Comparison of ENCODE assay signal across 22 cellular contexts in the genomic region with DNA sequence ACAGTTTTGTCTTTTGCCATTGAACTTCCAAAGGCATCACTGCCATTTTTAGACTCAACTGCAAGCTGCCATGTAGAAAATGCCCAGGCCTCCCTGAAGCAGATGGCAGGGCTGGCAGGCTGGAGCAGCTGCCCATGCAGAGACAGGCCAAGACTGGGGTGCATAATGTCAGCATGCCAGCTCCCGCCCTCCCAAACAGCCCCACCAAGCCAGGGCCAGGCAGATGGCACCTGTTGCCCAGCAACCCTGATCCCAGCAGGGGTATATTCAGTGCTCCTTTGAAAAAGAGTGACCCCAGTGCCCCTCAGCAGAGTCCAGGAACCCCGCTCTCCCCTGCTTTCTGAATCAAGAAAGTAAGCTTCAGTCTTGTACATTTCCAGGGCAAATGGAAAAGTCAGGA. TPM values are rescaled to one million over a fixed set of nuclear protein-coding genes. Genes with fewer than 3 reads are reported as not detected.
DNase-seq lines count a peak whose midpoint lies in the region; ATAC-seq and TF ChIP-seq lines count a peak whose summit lies in the region.
"Had no signal": no experiment of that assay in that cellular context is flagged by ENCODE, and none has a peak within 500 bp of the region (broad histone marks: within the 10 kb centered on the region; RNA-seq: fewer than 3 reads in every experiment).

No MANE protein-coding gene starts in this region.

- H4K20me1 ChIP-seq in PC-3 (ENCODE audit: low read length) = no peaks in the 10 kb centered on the region

- H3F3A ChIP-seq in PC-3 (ENCODE audit: low read length, unreplicated experiment) = no peaks in the 10 kb centered on the region

- H3K9me3 Mint-ChIP-seq in endodermal cell = peaks cover 13% of the 10 kb centered on the region

- peak; percentile 3 for ATAC-seq in sciatic nerve
- no peak for ATAC-seq in HG03045 (IDR thresholded peaks at IDR 0.05; ENCODE audit: unreplicated experiment)
- no peak for ATAC-seq in PC-3
- ATAC-seq: CD8-positive, alpha-beta T cell had no signal

- POLR2A ChIA-PET in PC-3 (lab: Charles Lee; ENCODE audit: unreplicated experiment) = no interaction called here

- intact Hi-C loops in sciatic nerve (cut with DNase I) (no loop called here), PC-3 (cut with micrococcal nuclease) (no loop called here)

- no peak overlapping the region for H3K9ac ChIP-seq in PC-3 (ENCODE audit: low read length)
- H3K9ac ChIP-seq in endodermal cell (ENCODE audit: extremely low read depth, low read length, poor library complexity, severe bottlenecking) = no peak overlapping the region

- H3K36me3 Mint-ChIP-seq in endodermal cell (ENCODE audit: low read depth) = no peaks in the 10 kb centered on the region
- H3K36me3 Mint-ChIP-seq: CD8-positive, alpha-beta T cell had no signal

- peaks cover 7% of the 10 kb centered on the region for H3K4me1 Mint-ChIP-seq in endodermal cell

- no peak overlapping the region for H3K27ac Mint-ChIP-seq in endodermal cell
- H3K27ac Mint-ChIP-seq: CD8-positive, alpha-beta T cell had no signal

- H3K79me2 ChIP-seq in PC-3 (ENCODE audit: low read length) = no peaks in the 10 kb centered on the region

- in situ Hi-C loops in G401 (cut with HindIII; ENCODE audit: low sequenced_read_pairs) = no loop called here

- H3K4me3 Mint-ChIP-seq in endodermal cell = no peak overlapping the region
- H3K4me3 Mint-ChIP-seq: CD8-positive, alpha-beta T cell; nephron had no signal

- peaks cover 12% of the 10 kb centered on the region for H3K27me3 Mint-ChIP-seq in endodermal cell (ENCODE audit: insufficient read depth)

- no peak overlapping the region for H3K4me3 ChIP-seq in PC-3 (ENCODE audit: low read length)
- H3K4me3 ChIP-seq in endodermal cell (ENCODE audit: low read length) = no peak overlapping the region

- 79 to 81% methylated on average over 2 of the region's 2 CpGs for WGBS in endodermal cell (ENCODE audit: insufficient coverage in 1 of 2, insufficient read length in 1 of 2), 2 experiments

- H2AFZ ChIP-seq in PC-3 (ENCODE audit: low read length) = no peak overlapping the region

- peak overlapping the region; percentile 67 for H3K27ac ChIP-seq in caudate nucleus (ENCODE audit: low read depth, low read length)
- H3K27ac ChIP-seq in PC-3 (ENCODE audit: low read length) = no peak overlapping the region
- no peak overlapping the region for H3K27ac ChIP-seq in endodermal cell (ENCODE audit: low read depth, low read length)

- BruUV-seq in PC-3 (replicated peaks; lab: Mats Ljungman, UMichigan) = no TSS peak

- H3K36me3 ChIP-seq in PC-3 (ENCODE audit: low read depth, low read length) (no peaks in the 10 kb centered on the region), endodermal cell (ENCODE audit: control insufficient read depth, insufficient read depth, low read length) (no peaks in the 10 kb centered on the region)

- CTCF ChIA-PET in PC-3 (lab: Charles Lee) = no interaction called here

- peaks cover 92% of the 10 kb centered on the region for H3K27me3 ChIP-seq in PC-3 (ENCODE audit: low read length)
- peaks cover 8% of the 10 kb centered on the region for H3K27me3 ChIP-seq in endodermal cell (ENCODE audit: control insufficient read depth, insufficient read depth, low read length, poor library complexity, severe bottlenecking)

- H3K9me2 ChIP-seq in PC-3 (replicated peaks; ENCODE audit: low read length) = no peaks in the 10 kb centered on the region

- H3K9me3 ChIP-seq in PC-3 (ENCODE audit: low read length) (0 out of 2 replicates have a peak, but pooled peaks cover 2% of the 10 kb centered on the region), endodermal cell (ENCODE audit: control insufficient read depth, low read length) (peaks cover 19% of the 10 kb centered on the region)

- no peaks in the 10 kb centered on the region for H3K4me1 ChIP-seq in PC-3 (ENCODE audit: insufficient read depth, low read length)
- no peaks in the 10 kb centered on the region for H3K4me1 ChIP-seq in endodermal cell (ENCODE audit: control insufficient read depth, insufficient read depth, low read length)

- TF ChIP-seq CTCF in PC-3 (conservative IDR thresholded peaks at IDR 0.05; ENCODE audit: low read depth, low read length) (no peak), endodermal cell (conservative IDR thresholded peaks at IDR 0.05) (no peak)

- H3K4me2 ChIP-seq in PC-3 (ENCODE audit: low read length) = no peak overlapping the region

- DNase-seq in G401 (ENCODE audit: low spot score) = peak; percentile 98
- peak in 31 of 61 donors; percentile 9 to 97 (median 31) for DNase-seq in caudate nucleus (lab: John Stamatoyannopoulos, UW)
- peak; percentile 39 for DNase-seq in inferior parietal cortex (ENCODE audit: extremely low spot score)
- no peak for DNase-seq in sciatic nerve (ENCODE audit: low spot score)
- no peak for DNase-seq in PC-3
- no peak for DNase-seq in endodermal cell
- DNase-seq in SKM-1 treated with dmso at 0.1 percent for 144 hours (lab: John Stamatoyannopoulos, UW; ENCODE audit: unreplicated experiment) = no peak
- DNase-seq: activated gamma-delta T cell treated with Interleukin-2 at 50 U/mL for 16 hours; NCI-H2081 treated with DMSO at 0.1 percent for 48 hours; NK-92 treated with Interleukin-12 subunit alpha and Interleukin-12 subunit beta, amount 100 ng/mL, for 24 hours; SHP77 treated with DMSO at 0.1 percent for 48 hours; stimulated activated CD4-positive, alpha-beta T cell treated with anti-CD3 and anti-CD28 coated beads, Interleukin-4, amount 100 ng/mL, for 4 hours; T-helper 2 cell had no signal

RNA-seq across cellular contexts. Expression of a gene that starts 32.6 kb away (rescaled TPM):
- total RNA-seq in G401 (2014; rRNA removed; shearing (Covaris generic)) = not detected in 2 replicates
- total RNA-seq in sciatic nerve (16.4 TPM), PC-3 (2014; rRNA removed) (not detected in 2 replicates), endodermal cell (under 1 TPM; 0.51 to 0.77 TPM)
- polyA plus RNA-seq in endodermal cell (2013, experiment 1 of 2) = 1.4 TPM
- polyA plus RNA-seq in endodermal cell (2013, experiment 2 of 2) = 1.1 TPM
- total RNA-seq: CD8-positive, alpha-beta T cell; M059J had no signal

RNA-seq across cellular contexts. Expression of a gene that starts 51.1 kb away (rescaled TPM):
- total RNA-seq in G401 (2014; rRNA removed; shearing (Covaris generic)) = not detected in 2 replicates
- total RNA-seq in sciatic nerve (not detected), PC-3 (2014; rRNA removed) (not detected in 2 replicates), endodermal cell (not detected)
- not detected for polyA plus RNA-seq in endodermal cell (2013, experiment 1 of 2)
- not detected for polyA plus RNA-seq in endodermal cell (2013, experiment 2 of 2)
- total RNA-seq: CD8-positive, alpha-beta T cell; Daoy; fibroblast of lung; H1; lower leg skin; M059J; urinary bladder had no signal
- polyA plus RNA-seq: fibroblast of lung, H1, urinary bladder had no signal

Comparison
In these comparisons a context has a peak if more than half of its experiments do, and no peak if none do; other contexts are left out.
1. DNase-seq: peak in G401 (single experiment), caudate nucleus (31 of 61) and inferior parietal cortex (single experiment); none in sciatic nerve (single experiment), PC-3 (single experiment), endodermal cell (single experiment) and SKM-1 treated with dmso at 0.1 percent for 144 hours (single experiment).